In genomic region chr10:128990986-128991385, GRCh38 we compare ENCODE assay signal across 17 cellular contexts.
DNase-seq lines count a peak whose midpoint lies in the region; ATAC-seq and TF ChIP-seq lines count a peak whose summit lies in the region.
"Had no signal": no experiment of that assay in that cellular context is flagged by ENCODE, and none has a peak within 500 bp of the region (broad histone marks: within the 10 kb centered on the region; RNA-seq: fewer than 3 reads in every experiment).

No MANE protein-coding gene starts in this region.

- WGBS in spleen, 5 donors = 85 to 92% (median 89%) methylated on average over 17 of the region's 17 CpGs

- H3K27ac ChIP-seq in neural progenitor cell (no peak overlapping the region), spleen (no peak overlapping the region)

- TF ChIP-seq CTCF in neural progenitor cell (IDR thresholded peaks at IDR 0.05) (no peak), spleen (IDR thresholded peaks at IDR 0.05 in 8 of 11, conservative IDR thresholded peaks at IDR 0.05 in 3 of 11) (no peak)

- H3K27me3 ChIP-seq in neural progenitor cell (no peaks in the 10 kb centered on the region), spleen (replicated peaks in 1 of 7) (peaks cover 0 to 15% (median 0%) of the 10 kb centered on the region in 7 donors)
- H3K27me3 ChIP-seq: BE2C had no signal

- no peak overlapping the region for H3K4me2 ChIP-seq in neural progenitor cell
- H3K4me2 ChIP-seq: GM23338 had no signal

- H3K27ac Mint-ChIP-seq in neural progenitor cell = peak overlapping the region; percentile 48
- H3K27ac Mint-ChIP-seq: CD4-positive, alpha-beta T cell; GM23338; HFFc6 had no signal

- H3K36me3 ChIP-seq in neural progenitor cell (no peaks in the 10 kb centered on the region), spleen (no peaks in the 10 kb centered on the region)
- H3K36me3 ChIP-seq: BE2C had no signal

- no peaks in the 10 kb centered on the region for H3K79me2 ChIP-seq in neural progenitor cell (ENCODE audit: low read depth)

- H2AFZ ChIP-seq in neural progenitor cell (replicated peaks) = no peak overlapping the region

- H4K20me1 ChIP-seq in neural progenitor cell (ENCODE audit: low read depth) = no peaks in the 10 kb centered on the region

- no peaks in the 10 kb centered on the region for H3K9me3 ChIP-seq in neural progenitor cell (ENCODE audit: low read depth)
- H3K9me3 ChIP-seq in spleen = no peaks in the 10 kb centered on the region
- H3K9me3 ChIP-seq: BE2C had no signal

- H3K4me1 ChIP-seq in neural progenitor cell = peaks cover 3% of the 10 kb centered on the region
- H3K4me1 ChIP-seq in spleen = no peaks in the 10 kb centered on the region
- H3K4me1 ChIP-seq: BE2C had no signal

- H3F3A ChIP-seq in neural progenitor cell (ENCODE audit: low read depth) = no peaks in the 10 kb centered on the region

- H3K4me3 ChIP-seq in neural progenitor cell (no peak overlapping the region), spleen (no peak overlapping the region)
- H3K4me3 ChIP-seq: GM23338 had no signal

- no peaks in the 10 kb centered on the region for H3K36me3 Mint-ChIP-seq in neural progenitor cell

- no peak overlapping the region for H3K4me3 Mint-ChIP-seq in neural progenitor cell
- H3K4me3 Mint-ChIP-seq: CD4-positive, alpha-beta T cell; GM23338; HFFc6 had no signal

- H3K9me3 Mint-ChIP-seq in neural progenitor cell = no peaks in the 10 kb centered on the region
- H3K9me3 Mint-ChIP-seq: GM23338 had no signal

- TF ChIP-seq POLR2A in spleen (IDR thresholded peaks at IDR 0.05) = no peak

- H3K4me1 Mint-ChIP-seq in neural progenitor cell = peaks cover 10% of the 10 kb centered on the region

- intact Hi-C loops in spleen (cut with DNase I; ENCODE audit: low total_unique reads) = no loop called here

- DNase-seq in NCI-H526 treated with DMSO at 0.1 percent for 48 hours (lab: John Stamatoyannopoulos, UW) = peak; percentile 41
- DNase-seq in neural progenitor cell (ENCODE audit: low spot score) = no peak
- peak; percentile 69 for DNase-seq in spleen
- no peak for DNase-seq in SKM-1 (lab: John Stamatoyannopoulos, UW; ENCODE audit: unreplicated experiment)
- DNase-seq: ACHN; BE2C; C1 segment of cervical spinal cord; CD4-positive, alpha-beta T cell; DMS153; DMS79; GF-D8; H7; HFFc6 had no signal

- ATAC-seq in HG03439 (IDR thresholded peaks at IDR 0.05; ENCODE audit: unreplicated experiment) (no peak), HG03565 (IDR thresholded peaks at IDR 0.05; ENCODE audit: unreplicated experiment) (no peak)
- ATAC-seq: GM23338, HCT116 had no signal

- peaks cover 7% of the 10 kb centered on the region for H3K27me3 Mint-ChIP-seq in neural progenitor cell (ENCODE audit: insufficient read depth, low read depth)

- no peak overlapping the region for H3K9ac ChIP-seq in neural progenitor cell

Comparison
In these comparisons a context has a peak if more than half of its experiments do, and no peak if none do; other contexts are left out.
1. DNase-seq: peak in NCI-H526 treated with DMSO at 0.1 percent for 48 hours (single experiment) and spleen (single experiment); none in neural progenitor cell (single experiment) and SKM-1 (single experiment).